Comparison of ENCODE assay signal across 10 cellular contexts in the genomic region with DNA sequence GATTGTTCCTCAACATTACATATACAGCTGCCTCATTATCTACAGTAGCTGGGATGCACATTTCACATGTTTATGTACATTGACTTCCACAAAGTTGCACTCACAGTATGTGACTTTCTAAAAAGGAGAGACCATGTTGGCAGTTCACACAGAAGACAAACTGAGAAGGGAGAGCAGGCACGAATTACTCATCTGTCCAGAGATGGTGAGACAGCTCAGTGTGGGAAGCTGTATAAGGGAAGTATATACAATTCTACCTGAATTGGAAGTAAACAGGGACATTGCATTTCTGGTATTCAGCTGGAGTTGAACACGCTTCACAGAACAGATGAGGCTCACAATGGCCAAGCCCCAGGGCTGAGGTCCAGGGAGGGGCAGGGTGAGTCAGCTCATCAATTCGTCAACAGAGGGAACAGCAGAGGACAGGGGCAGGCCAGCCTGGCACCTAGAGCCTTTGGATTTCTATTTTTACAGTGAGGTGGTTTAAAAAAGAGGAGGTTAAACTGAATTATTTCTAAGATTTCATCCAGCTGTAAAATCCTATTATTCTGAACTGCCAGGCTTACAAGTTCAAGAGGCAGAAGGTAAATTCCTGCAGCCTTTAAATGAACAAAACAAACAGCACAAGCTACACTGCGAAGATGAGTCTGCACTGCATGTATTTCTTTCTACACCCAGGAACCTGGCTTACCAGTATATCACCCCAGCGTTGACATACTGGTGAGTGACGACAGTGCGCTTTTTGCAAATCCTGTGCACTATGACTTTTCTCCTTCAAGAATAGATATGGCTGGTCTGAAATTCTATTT. TPM values are rescaled to one million over a fixed set of nuclear protein-coding genes. Genes with fewer than 3 reads are reported as not detected.
A peak's percentile ranks its signal among the peaks of the same experiment; 100 is the strongest.
DNase-seq lines count a peak whose midpoint lies in the region.
"Had no signal": no experiment of that assay in that cellular context is flagged by ENCODE, and none has a peak within 500 bp of the region (broad histone marks: within the 10 kb centered on the region; RNA-seq: fewer than 3 reads in every experiment).

No MANE protein-coding gene starts in this region.

- H3K4me1 Mint-ChIP-seq in dendritic cell treated with granulocyte-macrophage colony-stimulating factor and Interleukin-4, amounts not matched to agents 40 ng/mL and 50 ng/mL, for 4 days (ENCODE audit: low read depth): peaks cover 40% of the 10 kb centered on the region

- intact Hi-C loops in dendritic cell treated with granulocyte-macrophage colony-stimulating factor and Interleukin-4, amounts not matched to agents 40 ng/mL and 50 ng/mL, for 4 days (cut with micrococcal nuclease): loop anchor here (10.0 kb wide), 1 partner anchor 52 kb away; no protein-coding TSS in a partner anchor

- H3K4me3 Mint-ChIP-seq in dendritic cell treated with granulocyte-macrophage colony-stimulating factor and Interleukin-4, amounts not matched to agents 40 ng/mL and 50 ng/mL, for 4 days: no peak overlapping the region
- H3K4me3 Mint-ChIP-seq: activated T-cell treated with anti-CD3 and anti-CD28 coated beads, Interleukin-2, amount 50 U/mL, for 4 hours had no signal

- DNase-seq in A172 (ENCODE audit: low spot score): peak; percentile 57
- peak; percentile 71 for DNase-seq in LHCN-M2 (ENCODE audit: low read depth)
- peak; percentile 64 to 72 for DNase-seq in lung microvascular endothelial cell (ENCODE audit: low read depth in 2 of 2)
- DNase-seq in DMS114 treated with DMSO at 0.1 percent for 48 hours (lab: John Stamatoyannopoulos, UW; ENCODE audit: unreplicated experiment): no peak
- no peak for DNase-seq in activated CD4-positive, alpha-beta T cell treated with anti-CD3 and anti-CD28 coated beads for 4 hours
- no peak for DNase-seq in SHP77 treated with DMSO at 0.1 percent for 48 hours (lab: John Stamatoyannopoulos, UW)
- DNase-seq in DMS 273 (lab: John Stamatoyannopoulos, UW; ENCODE audit: unreplicated experiment): no peak
- DNase-seq: activated T-cell treated with anti-CD3 and anti-CD28 coated beads, Interleukin-2, amount 50 U/mL, for 4 hours; stimulated activated naive CD4-positive, alpha-beta T cell treated with Interleukin-2 at 50 U/mL for 16 hours had no signal

- no peaks in the 10 kb centered on the region for H3K27me3 Mint-ChIP-seq in dendritic cell treated with granulocyte-macrophage colony-stimulating factor and Interleukin-4, amounts not matched to agents 40 ng/mL and 50 ng/mL, for 4 days

- peaks cover 6% of the 10 kb centered on the region for H3K9me3 Mint-ChIP-seq in dendritic cell treated with granulocyte-macrophage colony-stimulating factor and Interleukin-4, amounts not matched to agents 40 ng/mL and 50 ng/mL, for 4 days
- H3K9me3 Mint-ChIP-seq: activated T-cell treated with anti-CD3 and anti-CD28 coated beads, Interleukin-2, amount 50 U/mL, for 4 hours had no signal

- H3K27ac Mint-ChIP-seq in dendritic cell treated with granulocyte-macrophage colony-stimulating factor and Interleukin-4, amounts not matched to agents 40 ng/mL and 50 ng/mL, for 4 days: peak overlapping the region; percentile 1

- H3K36me3 Mint-ChIP-seq in dendritic cell treated with granulocyte-macrophage colony-stimulating factor and Interleukin-4, amounts not matched to agents 40 ng/mL and 50 ng/mL, for 4 days (ENCODE audit: low read depth): peaks cover 73% of the 10 kb centered on the region

RNA-seq across cellular contexts. Expression of a gene that starts 9.8 kb away (rescaled TPM):
- 52.9 and 57.3 TPM in 2 replicates for total RNA-seq in A172 (2014; rRNA removed; shearing (Covaris generic))
- 47.8 and 65.0 TPM in 2 replicates for total RNA-seq in LHCN-M2 (2014; rRNA removed)
- 19.2 TPM for polyA plus RNA-seq in LHCN-M2 (2012)
- 26.8 and 27.8 TPM in 2 replicates for total RNA-seq in lung microvascular endothelial cell

Comparison
In these comparisons a context has a peak if more than half of its experiments do, and no peak if none do; other contexts are left out.
1. DNase-seq: peak in A172 (single experiment), LHCN-M2 (single experiment) and lung microvascular endothelial cell (2 of 2); none in DMS114 treated with DMSO at 0.1 percent for 48 hours (single experiment), activated CD4-positive, alpha-beta T cell treated with anti-CD3 and anti-CD28 coated beads for 4 hours (0 of 2), SHP77 treated with DMSO at 0.1 percent for 48 hours (single experiment) and DMS 273 (single experiment).